19 cellular contexts compared by ENCODE assay signal in the genomic region with DNA sequence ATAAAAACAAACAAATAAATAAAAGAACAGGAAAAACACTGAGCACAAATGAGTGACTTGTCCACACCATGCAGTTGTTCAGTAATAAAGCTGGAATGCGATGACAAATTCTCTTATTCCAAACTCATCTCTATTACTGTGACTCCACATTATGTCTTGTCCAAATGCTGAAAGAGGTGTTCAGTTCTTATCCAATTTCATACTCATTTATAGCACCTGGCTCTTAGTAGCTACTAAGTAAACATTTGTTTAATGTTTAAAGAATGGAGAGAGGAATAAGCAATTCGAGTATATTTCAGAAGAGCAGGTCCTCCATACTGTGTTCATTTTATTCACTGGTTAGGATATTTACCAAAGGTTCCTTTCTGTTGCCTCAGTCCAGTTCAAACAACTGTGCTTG.
A peak's percentile ranks its signal among the peaks of the same experiment; 100 is the strongest.
DNase-seq lines count a peak whose midpoint lies in the region; ATAC-seq and TF ChIP-seq lines count a peak whose summit lies in the region.
"Had no signal": no experiment of that assay in that cellular context is flagged by ENCODE, and none has a peak within 500 bp of the region (broad histone marks: within the 10 kb centered on the region; RNA-seq: fewer than 3 reads in every experiment).

No MANE protein-coding gene starts in this region.

- H3K4me1 Mint-ChIP-seq in activated CD8-positive, alpha-beta memory T cell treated with anti-CD3 and anti-CD28 coated beads, Interleukin-2, amount 10 ng/mL, durations not matched to agents 7 days and 5 days: no peaks in the 10 kb centered on the region
- peaks cover 14% of the 10 kb centered on the region for H3K4me1 Mint-ChIP-seq in endothelial cell (ENCODE audit: unreplicated experiment)
- H3K4me1 Mint-ChIP-seq: activated naive CD4-positive, alpha-beta T cell treated with anti-CD3 and anti-CD28 coated beads, Interleukin-2, amount 50 U/mL, for 24 hours; natural killer cell had no signal

- TF ChIP-seq CTCF in endothelial cell (IDR thresholded peaks at IDR 0.05; ENCODE audit: unreplicated experiment): no peak

- H3K36me3 Mint-ChIP-seq in activated CD8-positive, alpha-beta memory T cell treated with anti-CD3 and anti-CD28 coated beads, Interleukin-2, amount 10 ng/mL, durations not matched to agents 7 days and 5 days: no peaks in the 10 kb centered on the region
- no peaks in the 10 kb centered on the region for H3K36me3 Mint-ChIP-seq in endothelial cell (ENCODE audit: low read depth, unreplicated experiment)
- H3K36me3 Mint-ChIP-seq: activated naive CD4-positive, alpha-beta T cell treated with anti-CD3 and anti-CD28 coated beads, Interleukin-2, amount 50 U/mL, for 24 hours; natural killer cell had no signal

- peak; percentile 3 for DNase-seq in HT-29 (ENCODE audit: low spot score)
- peak; percentile 67 for DNase-seq in NCI-H2196 treated with DMSO at 0.1 percent for 48 hours (lab: John Stamatoyannopoulos, UW; ENCODE audit: unreplicated experiment)
- peak; percentile 70 for DNase-seq in SHP77 treated with DMSO at 0.1 percent for 48 hours (lab: John Stamatoyannopoulos, UW)
- DNase-seq in myocyte (ENCODE audit: low read depth): peak; percentile 38
- no peak for DNase-seq in activated CD8-positive, alpha-beta memory T cell treated with anti-CD3 and anti-CD28 coated beads, Interleukin-2, amount 10 ng/mL, durations not matched to agents 7 days and 5 days
- no peak for DNase-seq in NCI-H1417 treated with DMSO at 0.1 percent for 48 hours (lab: John Stamatoyannopoulos, UW)
- DNase-seq in endothelial cell (ENCODE audit: low spot score): no peak
- DNase-seq: activated CD4-positive, alpha-beta T cell treated with anti-CD3 and anti-CD28 coated beads, Interleukin-2, amount 50 U/mL, for 4 hours; COR-L47; effector memory CD8-positive, alpha-beta T cell; KG1; mesenchymal stem cell; natural killer cell; NCI-H82; Peyer's patch; posterior cingulate gyrus; stimulated activated CD4-positive, alpha-beta T cell treated with anti-CD3 and anti-CD28 coated beads, Interleukin-2, amount 100 ng/mL, for 48 hours had no signal

- no peak overlapping the region for H3K27ac Mint-ChIP-seq in activated CD8-positive, alpha-beta memory T cell treated with anti-CD3 and anti-CD28 coated beads, Interleukin-2, amount 10 ng/mL, durations not matched to agents 7 days and 5 days
- H3K27ac Mint-ChIP-seq in endothelial cell (ENCODE audit: unreplicated experiment): no peak overlapping the region
- H3K27ac Mint-ChIP-seq: activated naive CD4-positive, alpha-beta T cell treated with anti-CD3 and anti-CD28 coated beads, Interleukin-2, amount 50 U/mL, for 24 hours; effector memory CD8-positive, alpha-beta T cell; natural killer cell had no signal

- no peak overlapping the region for H3K4me3 Mint-ChIP-seq in activated CD8-positive, alpha-beta memory T cell treated with anti-CD3 and anti-CD28 coated beads, Interleukin-2, amount 10 ng/mL, durations not matched to agents 7 days and 5 days
- no peak overlapping the region for H3K4me3 Mint-ChIP-seq in endothelial cell (ENCODE audit: unreplicated experiment)
- H3K4me3 Mint-ChIP-seq: activated naive CD4-positive, alpha-beta T cell treated with anti-CD3 and anti-CD28 coated beads, Interleukin-2, amount 50 U/mL, for 24 hours; effector memory CD8-positive, alpha-beta T cell; natural killer cell had no signal

- H3K27me3 Mint-ChIP-seq in activated CD8-positive, alpha-beta memory T cell treated with anti-CD3 and anti-CD28 coated beads, Interleukin-2, amount 10 ng/mL, durations not matched to agents 7 days and 5 days: no peaks in the 10 kb centered on the region
- no peaks in the 10 kb centered on the region for H3K27me3 Mint-ChIP-seq in endothelial cell (ENCODE audit: unreplicated experiment)
- H3K27me3 Mint-ChIP-seq: activated naive CD4-positive, alpha-beta T cell treated with anti-CD3 and anti-CD28 coated beads, Interleukin-2, amount 50 U/mL, for 24 hours; effector memory CD8-positive, alpha-beta T cell had no signal

- CTCF ChIA-PET in activated CD8-positive, alpha-beta memory T cell treated with anti-CD3 and anti-CD28 coated beads, Interleukin-2, amount 10 ng/mL, durations not matched to agents 7 days and 5 days (lab: Charles Lee): no interaction called here

- H3K9me3 Mint-ChIP-seq in activated CD8-positive, alpha-beta memory T cell treated with anti-CD3 and anti-CD28 coated beads, Interleukin-2, amount 10 ng/mL, durations not matched to agents 7 days and 5 days (ENCODE audit: low read depth): peaks cover 8% of the 10 kb centered on the region
- H3K9me3 Mint-ChIP-seq in endothelial cell (ENCODE audit: unreplicated experiment): no peaks in the 10 kb centered on the region

- ATAC-seq in activated CD8-positive, alpha-beta memory T cell treated with anti-CD3 and anti-CD28 coated beads, Interleukin-2, amount 10 ng/mL, durations not matched to agents 7 days and 5 days: no peak
- ATAC-seq in HG03159 (IDR thresholded peaks at IDR 0.05; ENCODE audit: unreplicated experiment): no peak
- ATAC-seq: effector memory CD8-positive, alpha-beta T cell; natural killer cell had no signal

Comparison
In these comparisons a context has a peak if more than half of its experiments do, and no peak if none do; other contexts are left out.
1. DNase-seq: peak in HT-29 (single experiment), NCI-H2196 treated with DMSO at 0.1 percent for 48 hours (single experiment), SHP77 treated with DMSO at 0.1 percent for 48 hours (single experiment) and myocyte (single experiment); none in activated CD8-positive, alpha-beta memory T cell treated with anti-CD3 and anti-CD28 coated beads, Interleukin-2, amount 10 ng/mL, durations not matched to agents 7 days and 5 days (single experiment), NCI-H1417 treated with DMSO at 0.1 percent for 48 hours (single experiment) and endothelial cell (single experiment).